Comparison of ENCODE assay signal across 18 cellular contexts in genomic region chr9:94174164-94174563, GRCh38.
DNase-seq lines count a peak whose midpoint lies in the region; ATAC-seq, FAIRE-seq and TF ChIP-seq lines count a peak whose summit lies in the region.
"Had no signal": no experiment of that assay in that cellular context is flagged by ENCODE, and none has a peak within 500 bp of the region (broad histone marks: within the 10 kb centered on the region; RNA-seq: fewer than 3 reads in every experiment).

No MANE protein-coding gene starts in this region.

- TF ChIP-seq EP300 in H1 (IDR thresholded peaks at IDR 0.05; ENCODE audit: borderline replicate concordance in 1 of 2, low read depth in 2 of 2, low read length in 2 of 2): no peak

- no peak overlapping the region for H4K5ac ChIP-seq in H1 (ENCODE audit: insufficient read length, low read depth, low read length)

- H2BK120ac ChIP-seq in H1 (replicated peaks; ENCODE audit: low read depth, low read length): no peak overlapping the region

- peak in 1 of 2 experiments; percentile 50; a peak in 1 of 3 replicates for TF ChIP-seq POLR2A in H1 (IDR thresholded peaks at IDR 0.05; ENCODE audit: control extremely low read depth in 1 of 2, low read depth in 2 of 2, low read length in 2 of 2)

- H3K9me3 ChIP-seq in cardiac muscle cell (ENCODE audit: low read depth): no peaks in the 10 kb centered on the region
- H3K9me3 ChIP-seq in H1 (ENCODE audit: insufficient read depth in 2 of 2, low read depth in 1 of 2, low read length in 1 of 2): no peaks in the 10 kb centered on the region
- no peaks in the 10 kb centered on the region for H3K9me3 ChIP-seq in WERI-Rb-1 (ENCODE audit: severe bottlenecking)
- H3K9me3 ChIP-seq: BE2C had no signal

- H2AFZ ChIP-seq in H1 (ENCODE audit: low read length): no peak overlapping the region

- H3K4me2 ChIP-seq in H1 (ENCODE audit: insufficient read depth in 1 of 2, low read depth in 2 of 2, low read length in 2 of 2): no peak overlapping the region

- H3K4me1 Mint-ChIP-seq in stimulated activated memory B cell treated with anti-CD40 and anti-IgM and Interleukin-4, amounts not matched to agents 10 μg/mL and 1 μg/mL and 100 μg/mL, for 72 hours: peaks cover 73% of the 10 kb centered on the region

- peaks cover 25% of the 10 kb centered on the region for H3K36me3 ChIP-seq in cardiac muscle cell
- peaks cover 0 to 38% (median 19%) of the 10 kb centered on the region in 4 experiments; a peak in 5 of 8 replicates for H3K36me3 ChIP-seq in H1 (ENCODE audit: control insufficient read depth in 2 of 4, insufficient read depth in 4 of 4, low read length in 3 of 4)
- H3K36me3 ChIP-seq in WERI-Rb-1: peaks cover 82% of the 10 kb centered on the region

- H3K27me3 ChIP-seq in cardiac muscle cell (no peaks in the 10 kb centered on the region), H1 (replicated peaks in 1 of 4; ENCODE audit: control insufficient read depth in 3 of 4, extremely low read depth in 1 of 4, insufficient read depth in 3 of 4, low read length in 3 of 4) (no peaks in the 10 kb centered on the region), WERI-Rb-1 (ENCODE audit: insufficient read depth, low read depth, severe bottlenecking) (no peaks in the 10 kb centered on the region)
- H3K27me3 ChIP-seq: BE2C had no signal

- FAIRE-seq in H1 (lab: Jason Lieb, UNC): no peak

- H3K9ac ChIP-seq in H1 (replicated peaks in 1 of 4; ENCODE audit: extremely low read depth in 1 of 4, low read depth in 3 of 4, low read length in 3 of 4): no peak overlapping the region

- intact Hi-C loops in left cardiac atrium (cut with DNase I): loop anchor here in 1 of 2 donors (5.0 kb wide), 1 partner anchor 37 kb away; no protein-coding TSS in a partner anchor

- CTCF ChIA-PET in H1 (lab: Charles Lee; ENCODE audit: partially characterized antibody): interaction anchor here (1.0 kb wide), 1 partner anchor 109 kb away, joined by 3 read pairs; no protein-coding TSS in a partner anchor

- H2BK12ac ChIP-seq in H1 (ENCODE audit: low read depth, low read length): no peak overlapping the region

- H3K56ac ChIP-seq in H1 (replicated peaks; ENCODE audit: insufficient read length, low read depth, low read length): no peak overlapping the region

- H4K91ac ChIP-seq in H1 (replicated peaks; ENCODE audit: insufficient read length, low read length): no peak overlapping the region

- no peak overlapping the region for H2BK15ac ChIP-seq in H1 (ENCODE audit: low read length)

- H2BK5ac ChIP-seq in H1 (ENCODE audit: low read depth, low read length): no peak overlapping the region

- no peak overlapping the region for H4K8ac ChIP-seq in H1 (ENCODE audit: extremely low read depth, insufficient read depth, low read length)

- no peak overlapping the region for H3K23ac ChIP-seq in H1 (ENCODE audit: insufficient read length)

- no peak overlapping the region for H2BK20ac ChIP-seq in H1 (ENCODE audit: low read length)

- ATAC-seq in left cardiac atrium: no peak
- ATAC-seq in stimulated activated memory B cell treated with anti-CD40 and anti-IgM and Interleukin-4, amounts not matched to agents 10 μg/mL and 1 μg/mL and 100 μg/mL, for 72 hours: no peak

- no peaks in the 10 kb centered on the region for H3K23me2 ChIP-seq in H1 (ENCODE audit: low read depth, low read length)

- DNase-seq in cardiac muscle cell (ENCODE audit: low read depth in 1 of 2, low spot score in 1 of 2) (no peak), left cardiac atrium (no peak), H1 (ENCODE audit: low read depth in 1 of 2, low spot score in 2 of 2) (no peak), WERI-Rb-1 (no peak), HT-29 (ENCODE audit: low spot score) (no peak), LoVo (ENCODE audit: low spot score) (no peak)
- DNase-seq: aorta; BE2C; effector CD8-positive, alpha-beta T cell; EL; islet precursor cell; KBM-7; NCI-H1694; NCI-H748 treated with DMSO at 0.1 percent for 48 hours; SHP77 treated with DMSO at 0.1 percent for 48 hours; stimulated activated CD4-positive, alpha-beta T cell treated with anti-CD3 and anti-CD28 coated beads, Interleukin-4, amount 100 ng/mL, for 4 hours had no signal

- peaks cover 40% of the 10 kb centered on the region for H3K36me3 Mint-ChIP-seq in stimulated activated memory B cell treated with anti-CD40 and anti-IgM and Interleukin-4, amounts not matched to agents 10 μg/mL and 1 μg/mL and 100 μg/mL, for 72 hours

- H3K4me3 ChIP-seq in cardiac muscle cell (no peak overlapping the region), H1 (ENCODE audit: extremely low read depth in 1 of 4, insufficient read depth in 2 of 4, low read depth in 3 of 4, low read length in 4 of 4) (no peak overlapping the region), WERI-Rb-1 (ENCODE audit: low read depth, low read length) (no peak overlapping the region)

- no peaks in the 10 kb centered on the region for H3K27me3 Mint-ChIP-seq in stimulated activated memory B cell treated with anti-CD40 and anti-IgM and Interleukin-4, amounts not matched to agents 10 μg/mL and 1 μg/mL and 100 μg/mL, for 72 hours

- TF ChIP-seq CTCF in cardiac muscle cell (IDR thresholded peaks at IDR 0.05; ENCODE audit: low read depth, low read length) (no peak), H1 (IDR thresholded peaks at IDR 0.05; ENCODE audit: control extremely low read depth in 1 of 3, insufficient read depth in 1 of 3, low read depth in 1 of 3, low read length in 3 of 3) (no peak), WERI-Rb-1 (IDR thresholded peaks at IDR 0.05; ENCODE audit: low read depth, low read length) (no peak)

- no peak for TF ChIP-seq RAD21 in H1 (IDR thresholded peaks at IDR 0.05 in 1 of 2, conservative IDR thresholded peaks at IDR 0.05 in 1 of 2; ENCODE audit: low read depth in 2 of 2, low read length in 2 of 2)

- H3K14ac ChIP-seq in H1 (ENCODE audit: insufficient read length): no peak overlapping the region

- 83% methylated on average over 1 of the region's 1 CpG; no CpG with 5 or more reads in 1 of the 2 experiments for WGBS in H1 (ENCODE audit: extremely low coverage in 1 of 2, insufficient coverage in 1 of 2, insufficient read length in 1 of 2, insufficient replicate concordance in 2 of 2, low coverage in 1 of 2, low lambda C conversion rate in 2 of 2, missing lambda C conversion rate in 1 of 2), 2 experiments

- H3K79me1 ChIP-seq in H1 (ENCODE audit: low read depth, low read length): no peaks in the 10 kb centered on the region

- H3K79me2 ChIP-seq in H1 (ENCODE audit: control insufficient read depth in 1 of 2, insufficient read depth in 2 of 2, low read length in 2 of 2): peaks cover 42 to 98% of the 10 kb centered on the region in 2 experiments

- H2AK5ac ChIP-seq in H1 (ENCODE audit: low read depth, low read length): no peak overlapping the region

- peaks cover 18% of the 10 kb centered on the region for H3K4me1 ChIP-seq in cardiac muscle cell (ENCODE audit: low read depth)
- peaks cover 0 to 12% (median under 1%) of the 10 kb centered on the region in 4 experiments; a peak in 2 of 7 replicates for H3K4me1 ChIP-seq in H1 (replicated peaks in 1 of 4; ENCODE audit: control insufficient read depth in 3 of 4, insufficient read depth in 4 of 4, low read length in 3 of 4)

- H3K18ac ChIP-seq in H1 (ENCODE audit: extremely low read depth, low read length): no peak overlapping the region

- POLR2A ChIA-PET in H1 (lab: Charles Lee; ENCODE audit: partially characterized antibody): interaction anchor here (0.7 to 5.6 kb wide), 9 partner anchors 8 to 108 kb away, joined by 3 to 45 read pairs (median 5); no protein-coding TSS in a partner anchor

- no peaks in the 10 kb centered on the region for H3K9me3 Mint-ChIP-seq in stimulated activated memory B cell treated with anti-CD40 and anti-IgM and Interleukin-4, amounts not matched to agents 10 μg/mL and 1 μg/mL and 100 μg/mL, for 72 hours

- H3K27ac ChIP-seq in cardiac muscle cell (peak overlapping the region; percentile 39), H1 (ENCODE audit: low read depth, low read length) (no peak overlapping the region), WERI-Rb-1 (no peak overlapping the region)

- peaks cover 29 to 46% of the 10 kb centered on the region in 2 experiments for H4K20me1 ChIP-seq in H1 (replicated peaks in 1 of 2; ENCODE audit: control insufficient read depth in 1 of 2, insufficient read depth in 2 of 2, low read length in 2 of 2)

- peak overlapping the region; percentile 71 for H3K27ac Mint-ChIP-seq in stimulated activated memory B cell treated with anti-CD40 and anti-IgM and Interleukin-4, amounts not matched to agents 10 μg/mL and 1 μg/mL and 100 μg/mL, for 72 hours

- no peak overlapping the region for H3K4ac ChIP-seq in H1 (replicated peaks; ENCODE audit: insufficient read length, low read depth, low read length)

- no peak overlapping the region for H3K4me3 Mint-ChIP-seq in stimulated activated memory B cell treated with anti-CD40 and anti-IgM and Interleukin-4, amounts not matched to agents 10 μg/mL and 1 μg/mL and 100 μg/mL, for 72 hours

TF ChIP-seq in PFSK-1, 5 proteins besides CTCF, POLR2A, EP300 and RAD21 (continues in another document):
- TF ChIP-seq POLR2AphosphoS5 (IDR thresholded peaks at IDR 0.05; ENCODE audit: low read depth, low read length): peak; percentile 39; the same call in 1 of the 2 replicates
- no peak for TF ChIP-seq FOXP2 (optimal IDR thresholded peaks at IDR 0.05; ENCODE audit: borderline replicate concordance, extremely low read depth, extremely low read length, insufficient read depth)

TF ChIP-seq in H1, 55 proteins besides CTCF, POLR2A, EP300 and RAD21:
- peak; percentile 25; the same call in 1 of the 2 replicates for TF ChIP-seq POLR2AphosphoS5 (IDR thresholded peaks at IDR 0.05; ENCODE audit: low read depth, low read length)
- no peak for TF ChIP-seq EGR1 (IDR thresholded peaks at IDR 0.05; ENCODE audit: borderline replicate concordance, low read depth, low read length)
